9 cellular contexts compared by ENCODE assay signal in the genomic region with DNA sequence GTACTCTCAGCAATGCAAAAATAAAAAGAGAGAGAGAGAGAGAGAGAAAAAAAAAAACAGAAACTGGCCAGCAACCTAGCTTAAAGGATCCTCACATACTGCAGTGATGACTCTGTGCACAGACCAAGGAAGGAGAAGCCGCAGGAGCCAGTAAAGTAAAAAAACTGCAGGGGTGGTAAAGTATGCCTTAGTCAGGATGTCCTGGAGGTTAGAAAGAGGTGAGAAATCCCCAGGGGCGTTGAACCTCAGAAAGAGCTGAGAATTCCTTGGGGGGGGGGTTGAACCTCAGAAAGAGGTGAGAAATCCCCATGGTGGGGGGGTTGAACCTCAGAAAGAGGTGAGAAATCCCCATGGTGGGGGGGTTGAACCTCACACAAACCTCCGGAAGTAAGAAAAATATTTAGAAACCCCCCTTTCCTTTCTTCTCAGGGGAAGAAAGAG. TPM values are rescaled to one million over a fixed set of nuclear protein-coding genes. Genes with fewer than 3 reads are reported as not detected.
DNase-seq lines count a peak whose midpoint lies in the region; ATAC-seq and TF ChIP-seq lines count a peak whose summit lies in the region.
"Had no signal": no experiment of that assay in that cellular context is flagged by ENCODE, and none has a peak within 500 bp of the region (broad histone marks: within the 10 kb centered on the region; RNA-seq: fewer than 3 reads in every experiment).

No MANE protein-coding gene starts in this region.

- H3K4me1 ChIP-seq in breast epithelium, result no peaks in the 10 kb centered on the region
- peaks cover 0 to 6% (median 0%) of the 10 kb centered on the region in 12 donors for H3K4me1 ChIP-seq in heart left ventricle

- TF ChIP-seq CTCF in breast epithelium (IDR thresholded peaks at IDR 0.05) (no peak), omental fat pad (IDR thresholded peaks at IDR 0.05) (no peak), heart left ventricle (IDR thresholded peaks at IDR 0.05) (no peak)

- H3K27me3 ChIP-seq in breast epithelium (no peaks in the 10 kb centered on the region), heart left ventricle (peaks cover 0 to 23% (median 0%) of the 10 kb centered on the region in 9 donors)

- H3K9me3 ChIP-seq in breast epithelium, result no peaks in the 10 kb centered on the region
- H3K9me3 ChIP-seq in heart left ventricle, result no peaks in the 10 kb centered on the region

- no peak for DNase-seq in breast epithelium (ENCODE audit: low spot score in 2 of 2)
- DNase-seq in omental fat pad (ENCODE audit: low spot score), result no peak
- DNase-seq in MV-4-11 (lab: John Stamatoyannopoulos, UW), result no peak
- DNase-seq in pons (ENCODE audit: low spot score), result no peak
- DNase-seq in heart left ventricle, result no peak
- DNase-seq: right cardiac atrium had no signal

- ATAC-seq in GM18867 (IDR thresholded peaks at IDR 0.05; ENCODE audit: unreplicated experiment), result peak; percentile 45
- peak; percentile 65 for ATAC-seq in HG03442 (IDR thresholded peaks at IDR 0.05; ENCODE audit: unreplicated experiment)
- peak; percentile 75 for ATAC-seq in omental fat pad (ENCODE audit: low FRiP score)
- no peak for ATAC-seq in GM21528 (IDR thresholded peaks at IDR 0.05; ENCODE audit: low FRiP score, unreplicated experiment)
- no peak for ATAC-seq in heart left ventricle

- peak overlapping the region; percentile 55 to 56 for H3K27ac ChIP-seq in breast epithelium
- H3K27ac ChIP-seq in heart left ventricle, result no peak overlapping the region

- intact Hi-C loops in breast epithelium (cut with DNase I; ENCODE audit: low total_unique reads), result no loop called here
- intact Hi-C loops in heart left ventricle (cut with DNase I), result no loop called here

- WGBS in heart left ventricle, 4 donors, result 20 to 46% (median 35%) methylated on average over 3 of the region's 3 CpGs

- H3K4me3 ChIP-seq in breast epithelium (peak overlapping the region in 2 of 3 donors; percentile 37 to 49), heart left ventricle (peak overlapping the region in 3 of 12 donors; percentile 40 to 44 (median 44))

- no peak for TF ChIP-seq POLR2A in breast epithelium (IDR thresholded peaks at IDR 0.05)
- no peak for TF ChIP-seq POLR2A in heart left ventricle (IDR thresholded peaks at IDR 0.05)

- H3K36me3 ChIP-seq in breast epithelium (no peaks in the 10 kb centered on the region), heart left ventricle (no peaks in the 10 kb centered on the region)

RNA-seq across cellular contexts. Expression of gene MAGEA9, which starts 48.0 kb away (rescaled TPM):
- total RNA-seq in breast epithelium, result not detected
- not detected for total RNA-seq in omental fat pad
- total RNA-seq in heart left ventricle, result not detected
- not detected for polyA plus RNA-seq in heart left ventricle
- total RNA-seq: right cardiac atrium had no signal
- polyA plus RNA-seq: right cardiac atrium had no signal

RNA-seq across cellular contexts. Expression of gene MAGEA8, which starts 51.2 kb away (rescaled TPM):
- total RNA-seq in breast epithelium, result not detected
- not detected for total RNA-seq in omental fat pad
- not detected for total RNA-seq in heart left ventricle
- polyA plus RNA-seq in heart left ventricle, result not detected
- total RNA-seq: right cardiac atrium had no signal
- polyA plus RNA-seq: right cardiac atrium had no signal

RNA-seq across cellular contexts. Expression of gene HSFX1, which starts 55.9 kb away (rescaled TPM):
- total RNA-seq in breast epithelium, result 1 to 10 TPM in 2 of 3 donors, under 1 TPM in 1; 0.32 to 2.0 (median 1.3) TPM
- 1 to 10 TPM in 1 of 4 donors, under 1 TPM in 2, not detected in 1; 0.24 to 1.4 (median 0.56) TPM for total RNA-seq in omental fat pad
- total RNA-seq in heart left ventricle, result 1 to 10 TPM in 8 of 9 donors, under 1 TPM in 1; 0.94 to 3.3 (median 2.3) TPM
- polyA plus RNA-seq in heart left ventricle, result 1 to 10 TPM in 1 of 2 donors, under 1 TPM in 1; 0.73 to 1.6 TPM

Comparison
In these comparisons a context has a peak if more than half of its experiments do, and no peak if none do; other contexts are left out.
1. ATAC-seq: peak in GM18867 (single experiment), HG03442 (single experiment) and omental fat pad (single experiment); none in GM21528 (single experiment) and heart left ventricle (0 of 4).
2. H3K27ac ChIP-seq: peak in breast epithelium (2 of 2); none in heart left ventricle (0 of 12).